ENCODE assay signal across 27 cellular contexts in the genomic region with DNA sequence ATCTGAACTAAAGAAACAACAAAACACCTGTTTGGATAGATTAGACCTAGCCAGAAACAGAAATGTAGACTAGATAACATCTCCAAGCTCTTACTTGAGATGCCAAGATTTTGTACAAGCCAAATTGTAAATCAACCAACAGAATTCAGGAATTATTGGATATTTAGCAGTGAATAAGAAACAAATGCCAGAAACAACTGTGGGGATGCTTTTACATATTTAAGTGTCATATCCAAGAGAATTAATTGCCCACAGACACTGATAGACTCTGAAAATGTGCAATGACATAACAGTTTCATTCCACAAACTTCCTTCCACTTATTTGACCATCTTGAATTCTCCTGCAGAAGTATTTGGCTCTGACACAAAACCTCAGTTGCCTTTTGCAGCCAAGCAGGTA.
"Had no signal": no experiment of that assay in that cellular context is flagged by ENCODE, and none has a peak within 500 bp of the region (broad histone marks: within the 10 kb centered on the region; RNA-seq: fewer than 3 reads in every experiment).

No MANE protein-coding gene starts in this region.

- ATAC-seq: foreskin keratinocyte; gastroesophageal sphincter; heart left ventricle; left lobe of liver; mucosa of descending colon; natural killer cell treated with Interleukin-12 subunit alpha and Interleukin-12 subunit beta and Interleukin-15 and Interleukin-18, amount 100 ng/mL, for 72 hours; sciatic nerve; stimulated activated memory B cell treated with anti-CD40 and anti-IgM and Interleukin-4, amounts not matched to agents 10 μg/mL and 1 μg/mL and 100 μg/mL, for 72 hours; stimulated activated naive CD8-positive, alpha-beta T cell treated with anti-CD3 and anti-CD28 coated beads, Interleukin-15, Interleukin-2, amounts not matched to agents 100 U/mL and 50 U/mL, for 24 hours had no signal

- H3K79me2 ChIP-seq: hepatocyte had no signal

- H3K4me1 ChIP-seq: neural progenitor cell, prostate gland, right atrium auricular region, testis had no signal

- DNase-seq: dermis blood vessel endothelial cell; effector memory CD4-positive, alpha-beta T cell; heart left ventricle; kidney; mucosa of descending colon; naive B cell; stimulated activated CD4-positive, alpha-beta T cell treated with anti-CD3 and anti-CD28 coated beads, Interleukin-12 subunit alpha, Interleukin-12 subunit beta, amount 100 ng/mL, for 4 hours; stimulated activated CD4-positive, alpha-beta T cell treated with anti-CD3 and anti-CD28 coated beads, Interleukin-2, amount 100 ng/mL, for 24 hours; stimulated activated CD4-positive, alpha-beta T cell treated with anti-CD3 and anti-CD28 coated beads, Interleukin-4, amount 100 ng/mL, for 24 hours; stimulated activated naive CD8-positive, alpha-beta T cell treated with anti-CD3 and anti-CD28 coated beads, Interleukin-15, Interleukin-2, amounts not matched to agents 100 U/mL and 50 U/mL, for 24 hours; substantia nigra; testis; tibial artery had no signal

- H2AFZ ChIP-seq: hepatocyte, neural progenitor cell had no signal

- H3K9ac ChIP-seq: neural progenitor cell had no signal

- H3K4me3 ChIP-seq: coronary artery, esophagus muscularis mucosa, gastroesophageal sphincter, heart left ventricle, hepatocyte, lung, mucosa of descending colon, neural progenitor cell, prostate gland, right atrium auricular region, smooth muscle cell, testis, tibial artery had no signal

- H3K9me3 ChIP-seq: esophagus muscularis mucosa, gastroesophageal sphincter, heart left ventricle, mucosa of descending colon, prostate gland, right atrium auricular region, testis, tibial artery had no signal

- H3K27ac ChIP-seq: coronary artery, esophagus muscularis mucosa, foreskin keratinocyte, gastroesophageal sphincter, heart left ventricle, hepatocyte, neural progenitor cell, prostate gland, right atrium auricular region, testis, tibial artery had no signal

- H3K27me3 ChIP-seq: esophagus muscularis mucosa, foreskin keratinocyte, gastroesophageal sphincter, heart left ventricle, hepatocyte, neural progenitor cell, right atrium auricular region, testis, tibial artery had no signal

- H3K36me3 ChIP-seq: gastroesophageal sphincter, neural progenitor cell, prostate gland, right atrium auricular region had no signal

- H3K4me2 ChIP-seq: hepatocyte, neural progenitor cell, smooth muscle cell had no signal
